1 cellular context compared by ENCODE assay signal in genomic region chrX:15674899-15675489, GRCh38.
A peak's percentile ranks its signal among the peaks of the same experiment; 100 is the strongest.
TF ChIP-seq lines count a peak whose summit lies in the region.

No MANE protein-coding gene starts in this region.

TF ChIP-seq in K562, 482 proteins besides CTCF, POLR2A, EP300 and RAD21 (continued from another document and continues in another):
- no peak for TF ChIP-seq JUND (IDR thresholded peaks at IDR 0.05; ENCODE audit: borderline replicate concordance, low read depth, low read length)
- 0 out of 3 replicates have a peak, but pooled peaks have one; percentile 35 for TF ChIP-seq JUND (tag; IDR thresholded peaks at IDR 0.05; ENCODE audit: borderline replicate concordance, low read depth, low read length)
- TF ChIP-seq TSC22D4 (tag; IDR thresholded peaks at IDR 0.05): no peak
- no peak for TF ChIP-seq ZNF436 (CRISPR knock-in tag; IDR thresholded peaks at IDR 0.05)
- no peak for TF ChIP-seq RFX5 (IDR thresholded peaks at IDR 0.05; ENCODE audit: low read depth, low read length)
- no peak for TF ChIP-seq ZNF174 (CRISPR knock-in tag; IDR thresholded peaks at IDR 0.05)
- TF ChIP-seq, protein P1, sequence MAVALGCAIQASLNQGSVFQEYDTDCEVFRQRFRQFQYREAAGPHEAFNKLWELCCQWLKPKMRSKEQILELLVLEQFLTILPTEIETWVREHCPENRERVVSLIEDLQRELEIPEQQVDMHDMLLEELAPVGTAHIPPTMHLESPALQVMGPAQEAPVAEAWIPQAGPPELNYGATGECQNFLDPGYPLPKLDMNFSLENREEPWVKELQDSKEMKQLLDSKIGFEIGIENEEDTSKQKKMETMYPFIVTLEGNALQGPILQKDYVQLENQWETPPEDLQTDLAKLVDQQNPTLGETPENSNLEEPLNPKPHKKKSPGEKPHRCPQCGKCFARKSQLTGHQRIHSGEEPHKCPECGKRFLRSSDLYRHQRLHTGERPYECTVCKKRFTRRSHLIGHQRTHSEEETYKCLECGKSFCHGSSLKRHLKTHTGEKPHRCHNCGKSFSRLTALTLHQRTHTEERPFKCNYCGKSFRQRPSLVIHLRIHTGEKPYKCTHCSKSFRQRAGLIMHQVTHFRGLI (CRISPR knock-in tag; IDR thresholded peaks at IDR 0.05): no peak
- TF ChIP-seq, protein P2, sequence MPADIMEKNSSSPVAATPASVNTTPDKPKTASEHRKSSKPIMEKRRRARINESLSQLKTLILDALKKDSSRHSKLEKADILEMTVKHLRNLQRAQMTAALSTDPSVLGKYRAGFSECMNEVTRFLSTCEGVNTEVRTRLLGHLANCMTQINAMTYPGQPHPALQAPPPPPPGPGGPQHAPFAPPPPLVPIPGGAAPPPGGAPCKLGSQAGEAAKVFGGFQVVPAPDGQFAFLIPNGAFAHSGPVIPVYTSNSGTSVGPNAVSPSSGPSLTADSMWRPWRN (IDR thresholded peaks at IDR 0.05; ENCODE audit: low read depth): no peak
- 0 out of 2 replicates have a peak, but pooled peaks have one; percentile 45 for TF ChIP-seq ZBED1 (IDR thresholded peaks at IDR 0.05)
- TF ChIP-seq NFYB (IDR thresholded peaks at IDR 0.05; ENCODE audit: extremely low read depth, insufficient read length): peak; percentile 21
- TF ChIP-seq KLF10 (CRISPR knock-in tag; IDR thresholded peaks at IDR 0.05): no peak
- TF ChIP-seq MCM5 (IDR thresholded peaks at IDR 0.05; ENCODE audit: low read depth): no peak
- no peak for TF ChIP-seq ZNF282 (CRISPR knock-in tag; IDR thresholded peaks at IDR 0.05)
- peak; percentile 99 for TF ChIP-seq HNRNPLL (IDR thresholded peaks at IDR 0.05; ENCODE audit: low read depth, low read length, poor library complexity, severe bottlenecking)
- peak; percentile 77; the same call in 1 of the 2 replicates for TF ChIP-seq ZNF12 (CRISPR knock-in tag; IDR thresholded peaks at IDR 0.05)
- TF ChIP-seq, protein P3, sequence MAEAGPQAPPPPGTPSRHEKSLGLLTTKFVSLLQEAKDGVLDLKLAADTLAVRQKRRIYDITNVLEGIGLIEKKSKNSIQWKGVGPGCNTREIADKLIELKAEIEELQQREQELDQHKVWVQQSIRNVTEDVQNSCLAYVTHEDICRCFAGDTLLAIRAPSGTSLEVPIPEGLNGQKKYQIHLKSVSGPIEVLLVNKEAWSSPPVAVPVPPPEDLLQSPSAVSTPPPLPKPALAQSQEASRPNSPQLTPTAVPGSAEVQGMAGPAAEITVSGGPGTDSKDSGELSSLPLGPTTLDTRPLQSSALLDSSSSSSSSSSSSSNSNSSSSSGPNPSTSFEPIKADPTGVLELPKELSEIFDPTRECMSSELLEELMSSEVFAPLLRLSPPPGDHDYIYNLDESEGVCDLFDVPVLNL (CRISPR knock-in tag; IDR thresholded peaks at IDR 0.05; ENCODE audit: low read depth): peak; percentile 89
- peak; percentile 72; the same call in 1 of the 2 replicates for TF ChIP-seq CBFB (CRISPR knock-in tag; IDR thresholded peaks at IDR 0.05)
- no peak for TF ChIP-seq ZNF324 (CRISPR knock-in tag; IDR thresholded peaks at IDR 0.05)
- TF ChIP-seq SMAD3 (CRISPR knock-in tag; conservative IDR thresholded peaks at IDR 0.05): no peak
- TF ChIP-seq TAF9B (IDR thresholded peaks at IDR 0.05; ENCODE audit: partially characterized antibody): peak; percentile 38
- no peak for TF ChIP-seq CHD4 (IDR thresholded peaks at IDR 0.05; ENCODE audit: insufficient read depth, insufficient replicate concordance, low read depth, low read length, poor library complexity, severe bottlenecking)
- no peak for TF ChIP-seq SMARCA5 (IDR thresholded peaks at IDR 0.05)
- TF ChIP-seq, protein P4, sequence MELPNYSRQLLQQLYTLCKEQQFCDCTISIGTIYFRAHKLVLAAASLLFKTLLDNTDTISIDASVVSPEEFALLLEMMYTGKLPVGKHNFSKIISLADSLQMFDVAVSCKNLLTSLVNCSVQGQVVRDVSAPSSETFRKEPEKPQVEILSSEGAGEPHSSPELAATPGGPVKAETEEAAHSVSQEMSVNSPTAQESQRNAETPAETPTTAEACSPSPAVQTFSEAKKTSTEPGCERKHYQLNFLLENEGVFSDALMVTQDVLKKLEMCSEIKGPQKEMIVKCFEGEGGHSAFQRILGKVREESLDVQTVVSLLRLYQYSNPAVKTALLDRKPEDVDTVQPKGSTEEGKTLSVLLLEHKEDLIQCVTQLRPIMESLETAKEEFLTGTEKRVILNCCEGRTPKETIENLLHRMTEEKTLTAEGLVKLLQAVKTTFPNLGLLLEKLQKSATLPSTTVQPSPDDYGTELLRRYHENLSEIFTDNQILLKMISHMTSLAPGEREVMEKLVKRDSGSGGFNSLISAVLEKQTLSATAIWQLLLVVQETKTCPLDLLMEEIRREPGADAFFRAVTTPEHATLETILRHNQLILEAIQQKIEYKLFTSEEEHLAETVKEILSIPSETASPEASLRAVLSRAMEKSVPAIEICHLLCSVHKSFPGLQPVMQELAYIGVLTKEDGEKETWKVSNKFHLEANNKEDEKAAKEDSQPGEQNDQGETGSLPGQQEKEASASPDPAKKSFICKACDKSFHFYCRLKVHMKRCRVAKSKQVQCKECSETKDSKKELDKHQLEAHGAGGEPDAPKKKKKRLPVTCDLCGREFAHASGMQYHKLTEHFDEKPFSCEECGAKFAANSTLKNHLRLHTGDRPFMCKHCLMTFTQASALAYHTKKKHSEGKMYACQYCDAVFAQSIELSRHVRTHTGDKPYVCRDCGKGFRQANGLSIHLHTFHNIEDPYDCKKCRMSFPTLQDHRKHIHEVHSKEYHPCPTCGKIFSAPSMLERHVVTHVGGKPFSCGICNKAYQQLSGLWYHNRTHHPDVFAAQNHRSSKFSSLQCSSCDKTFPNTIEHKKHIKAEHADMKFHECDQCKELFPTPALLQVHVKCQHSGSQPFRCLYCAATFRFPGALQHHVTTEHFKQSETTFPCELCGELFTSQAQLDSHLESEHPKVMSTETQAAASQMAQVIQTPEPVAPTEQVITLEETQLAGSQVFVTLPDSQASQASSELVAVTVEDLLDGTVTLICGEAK (IDR thresholded peaks at IDR 0.05): peak; percentile 66
- TF ChIP-seq, protein P4 (CRISPR knock-in tag; IDR thresholded peaks at IDR 0.05): no peak
- TF ChIP-seq ZFP36 (IDR thresholded peaks at IDR 0.05; ENCODE audit: low read depth, low read length, partially characterized antibody): peak; percentile 13
- peak; percentile 91 for TF ChIP-seq KLF1 (tag; IDR thresholded peaks at IDR 0.05)
- no peak for TF ChIP-seq E2F1 (CRISPR knock-in tag; IDR thresholded peaks at IDR 0.05)
- TF ChIP-seq ZNF197 (CRISPR knock-in tag; IDR thresholded peaks at IDR 0.05; ENCODE audit: low read depth): no peak; the same call in none of the 2 replicates
- TF ChIP-seq ZNF512 (tag; IDR thresholded peaks at IDR 0.05): no peak
- TF ChIP-seq, protein P5, sequence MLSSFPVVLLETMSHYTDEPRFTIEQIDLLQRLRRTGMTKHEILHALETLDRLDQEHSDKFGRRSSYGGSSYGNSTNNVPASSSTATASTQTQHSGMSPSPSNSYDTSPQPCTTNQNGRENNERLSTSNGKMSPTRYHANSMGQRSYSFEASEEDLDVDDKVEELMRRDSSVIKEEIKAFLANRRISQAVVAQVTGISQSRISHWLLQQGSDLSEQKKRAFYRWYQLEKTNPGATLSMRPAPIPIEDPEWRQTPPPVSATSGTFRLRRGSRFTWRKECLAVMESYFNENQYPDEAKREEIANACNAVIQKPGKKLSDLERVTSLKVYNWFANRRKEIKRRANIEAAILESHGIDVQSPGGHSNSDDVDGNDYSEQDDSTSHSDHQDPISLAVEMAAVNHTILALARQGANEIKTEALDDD (IDR thresholded peaks at IDR 0.05): no peak
- peak; percentile 40; the same call in 1 of the 2 replicates for TF ChIP-seq TFAP4 (CRISPR knock-in tag; IDR thresholded peaks at IDR 0.05; ENCODE audit: borderline replicate concordance)
- TF ChIP-seq E2F6 (IDR thresholded peaks at IDR 0.05; ENCODE audit: borderline replicate concordance in 1 of 2, extremely low read depth in 1 of 2, insufficient read depth in 1 of 2, insufficient read length in 1 of 2, low read depth in 1 of 2, low read length in 1 of 2, poor library complexity in 1 of 2, severe bottlenecking in 1 of 2): peak in 1 of 2 experiments; percentile 29
- TF ChIP-seq ZNF253 (CRISPR knock-in tag; conservative IDR thresholded peaks at IDR 0.05): no peak
- no peak for TF ChIP-seq ZNF431 (CRISPR knock-in tag; IDR thresholded peaks at IDR 0.05)
- TF ChIP-seq ELK1 (CRISPR knock-in tag; IDR thresholded peaks at IDR 0.05): no peak
- TF ChIP-seq PML (IDR thresholded peaks at IDR 0.05; ENCODE audit: low read length): peak; percentile 42; the same call in 1 of the 2 replicates
- peak; percentile 43 to 89; a peak in 2 of 4 replicates for TF ChIP-seq MNT (conservative IDR thresholded peaks at IDR 0.05)
- 0 out of 2 replicates have a peak, but pooled peaks have one; percentile 66 for TF ChIP-seq NR2C2 (CRISPR knock-in tag; IDR thresholded peaks at IDR 0.05)
- TF ChIP-seq NR2C2 (tag; IDR thresholded peaks at IDR 0.05): peak; percentile 55; the same call in 1 of the 2 replicates
- TF ChIP-seq EGR1 (conservative IDR thresholded peaks at IDR 0.05): no peak
- TF ChIP-seq ZNF76 (CRISPR knock-in tag; IDR thresholded peaks at IDR 0.05; ENCODE audit: borderline replicate concordance): no peak
